Comparison of ENCODE assay signal across 9 cellular contexts in genomic region chr1:206912445-206913095, GRCh38. TPM values are rescaled to one million over a fixed set of nuclear protein-coding genes. Genes with fewer than 3 reads are reported as not detected.
DNase-seq lines count a peak whose midpoint lies in the region; ATAC-seq, FAIRE-seq and TF ChIP-seq lines count a peak whose summit lies in the region.
"Had no signal": no experiment of that assay in that cellular context is flagged by ENCODE, and none has a peak within 500 bp of the region (broad histone marks: within the 10 kb centered on the region; RNA-seq: fewer than 3 reads in every experiment).

No MANE protein-coding gene starts in this region.

- no peak for ATAC-seq in HG02870 (IDR thresholded peaks at IDR 0.05; ENCODE audit: unreplicated experiment)

- peaks cover 20% of the 10 kb centered on the region for H3K27me3 Mint-ChIP-seq in Calu3 (ENCODE audit: unreplicated experiment)
- peaks cover 74% of the 10 kb centered on the region for H3K27me3 Mint-ChIP-seq in brain

- H3K9me3 Mint-ChIP-seq in Calu3 (ENCODE audit: low read depth, unreplicated experiment) = no peaks in the 10 kb centered on the region
- no peaks in the 10 kb centered on the region for H3K9me3 Mint-ChIP-seq in brain

- WGBS in iPS DF 6.9 (ENCODE audit: insufficient coverage, insufficient read length) = no CpG with 5 or more reads among the region's 7 CpGs
- whole genome bisulfite sequencing in small intestine, 3 donors = 23 to 28% (median 28%) methylated on average over 7 of the region's 7 CpGs

- H3K9me3 ChIP-seq in iPS DF 6.9 (ENCODE audit: control insufficient read depth, insufficient read depth, low read length) (no peaks in the 10 kb centered on the region), small intestine (ENCODE audit: control insufficient read depth, low read depth) (no peaks in the 10 kb centered on the region)

- DNase-seq in Calu3 (peak; percentile 82), H54 (ENCODE audit: insufficient read length, low spot score) (no peak), NCI-H2081 treated with DMSO at 0.1 percent for 48 hours (lab: John Stamatoyannopoulos, UW) (peak; percentile 63), T-helper 9 cell (peak; percentile 37), iPS DF 6.9 (ENCODE audit: low read depth, low spot score) (peak; percentile 58), small intestine (peak; percentile 83)

- no peak overlapping the region for H3K4me3 ChIP-seq in iPS DF 6.9 (ENCODE audit: low read length)
- H3K4me3 ChIP-seq in small intestine (ENCODE audit: low read depth in 1 of 2, low read length in 2 of 2) = no peak overlapping the region

- peak; percentile 36 for FAIRE-seq in H54 (lab: Jason Lieb, UNC)
- FAIRE-seq in small intestine (lab: Jason Lieb, UNC) = no peak

- no TSS peak for BruUV-seq in Calu3 (replicated peaks; lab: Mats Ljungman, UMichigan)

- no peak overlapping the region for H3K27ac Mint-ChIP-seq in Calu3 (ENCODE audit: unreplicated experiment)
- peak overlapping the region in 1 of 5 experiments; percentile 9 for H3K27ac Mint-ChIP-seq in brain

- H3K4me1 Mint-ChIP-seq in Calu3 (ENCODE audit: low read depth, unreplicated experiment) (peaks cover 25% of the 10 kb centered on the region), brain (peaks cover 9% of the 10 kb centered on the region)

- no peak overlapping the region for H3K27ac ChIP-seq in iPS DF 6.9 (ENCODE audit: low read length)
- no peak overlapping the region for H3K27ac ChIP-seq in small intestine (ENCODE audit: low read depth in 1 of 2, low read length in 1 of 2)

- H3K36me3 ChIP-seq in iPS DF 6.9 (ENCODE audit: control insufficient read depth, insufficient read depth, low read length) (no peaks in the 10 kb centered on the region), small intestine (ENCODE audit: control insufficient read depth in 2 of 2, insufficient read depth in 2 of 2, low read length in 2 of 2) (no peaks in the 10 kb centered on the region)

- CTCF ChIA-PET in Calu3 (lab: Charles Lee) = interaction anchor here (0.5 to 2.6 kb wide), 39 partner anchors 9 to 300 kb away, joined by 3 to 49 read pairs (median 3); partner anchors contain the start of genes C1orf116, DYRK3, EIF2D and FCMR

- H3K27me3 ChIP-seq in iPS DF 6.9 (ENCODE audit: control insufficient read depth, insufficient read depth, low read length) (no peaks in the 10 kb centered on the region; the same call in 1 of the 2 replicates), small intestine (ENCODE audit: control insufficient read depth in 2 of 2, insufficient read depth in 2 of 2, low read length in 2 of 2) (no peaks in the 10 kb centered on the region)

- H3K4me3 Mint-ChIP-seq in Calu3 (ENCODE audit: low read depth, unreplicated experiment) (no peak overlapping the region), brain (peak overlapping the region in 1 of 5 experiments; percentile 12)

- H3K4me1 ChIP-seq in iPS DF 6.9 (ENCODE audit: control insufficient read depth, insufficient read depth, low read length) = peaks cover 1% of the 10 kb centered on the region; the same call in 1 of the 2 replicates
- no peaks in the 10 kb centered on the region for H3K4me1 ChIP-seq in small intestine (ENCODE audit: control insufficient read depth in 2 of 2, insufficient read depth in 1 of 2, low read depth in 1 of 2, low read length in 1 of 2)

- H3K36me3 Mint-ChIP-seq in Calu3 (ENCODE audit: insufficient read depth, unreplicated experiment) (peaks cover 9% of the 10 kb centered on the region), brain (no peaks in the 10 kb centered on the region)

- peak; percentile 84 for TF ChIP-seq CTCF in Calu3 (IDR thresholded peaks at IDR 0.05; ENCODE audit: unreplicated experiment)
- peak; percentile 84 to 85 for TF ChIP-seq CTCF in brain (conservative IDR thresholded peaks at IDR 0.05)

- no peak for TF ChIP-seq POLR2A in H54 (IDR thresholded peaks at IDR 0.05; ENCODE audit: low read depth, low read length)

- intact Hi-C loops in Calu3 (cut with micrococcal nuclease; ENCODE audit: unreplicated experiment) = loop anchor here (1.0 to 2.0 kb wide), 4 partner anchors 70 to 278 kb away; no protein-coding TSS in a partner anchor

RNA-seq across cellular contexts. Expression of gene FCMR, which starts 9.2 kb away (rescaled TPM):
- total RNA-seq in Calu3 (2022) = 0.86 and 1.1 TPM in 2 replicates
- 3.6 TPM for polyA plus RNA-seq in brain (ENCODE audit: insufficient read depth, low read depth, low replicate concordance)
- 1 to 10 TPM; 1.1 to 6.9 (median 2.4) TPM for polyA plus RNA-seq in small intestine

RNA-seq across cellular contexts. Expression of gene IL24, which starts 15.3 kb away (rescaled TPM):
- total RNA-seq in Calu3 (2022) = not detected in 2 replicates
- polyA plus RNA-seq in brain (ENCODE audit: insufficient read depth, low read depth, low replicate concordance) (not detected), small intestine (under 1 TPM in 1 of 3 donors, not detected in 2; 0.24 TPM)

RNA-seq across cellular contexts. Expression of gene PIGR, which starts 33.7 kb away (rescaled TPM):
- 250 and 367 TPM in 2 replicates for total RNA-seq in Calu3 (2022)
- polyA plus RNA-seq in brain (ENCODE audit: insufficient read depth, low read depth, low replicate concordance) (not detected), small intestine (1,000 to 10,000 TPM in 1 of 3 donors, 100 to 1,000 TPM in 2; 381 to 3,013 (median 616) TPM)

RNA-seq across cellular contexts. Expression of gene IL20, which starts 47.1 kb away (rescaled TPM):
- not detected in 2 replicates for total RNA-seq in Calu3 (2022)
- not detected for polyA plus RNA-seq in brain (ENCODE audit: insufficient read depth, low read depth, low replicate concordance)
- polyA plus RNA-seq in small intestine = not detected
- total RNA-seq: activated CD8-positive, alpha-beta memory T cell treated with anti-CD3 and anti-CD28 coated beads for 36 hours had no signal

RNA-seq across cellular contexts. Expression of gene FCAMR, which starts 57.7 kb away (rescaled TPM):
- total RNA-seq in Calu3 (2022) = not detected in 2 replicates
- polyA plus RNA-seq in brain (ENCODE audit: insufficient read depth, low read depth, low replicate concordance) (not detected), small intestine (1 to 10 TPM in 1 of 3 donors, under 1 TPM in 2; 0.54 to 4.5 (median 0.67) TPM)
- total RNA-seq: activated CD8-positive, alpha-beta memory T cell treated with anti-CD3 and anti-CD28 coated beads for 36 hours had no signal

Comparison
In these comparisons a context has a peak if more than half of its experiments do, and no peak if none do; other contexts are left out.
1. RNA of gene PIGR, which starts 33.7 kb away (polyA plus RNA-seq): 381 to 3,013 TPM in small intestine; not detected in brain (single experiment); every median in the first group is over 100 times any median in the second.